19 cellular contexts compared by ENCODE assay signal in genomic region chr2:5190023-5190422, GRCh38.
"Had no signal": no experiment of that assay in that cellular context is flagged by ENCODE, and none has a peak within 500 bp of the region (broad histone marks: within the 10 kb centered on the region; RNA-seq: fewer than 3 reads in every experiment).

No MANE protein-coding gene starts in this region.

- H3K4me3 Mint-ChIP-seq: activated naive CD8-positive, alpha-beta T cell; brain; immature natural killer cell; stimulated activated memory B cell treated with anti-CD40 and anti-IgM and Interleukin-4, amounts not matched to agents 10 μg/mL and 1 μg/mL and 100 μg/mL, for 72 hours had no signal

- H3K4me1 ChIP-seq: gastrocnemius medialis, heart left ventricle, transverse colon, vagina had no signal

- H3K36me3 Mint-ChIP-seq: activated naive CD8-positive, alpha-beta T cell; brain; immature natural killer cell; stimulated activated memory B cell treated with anti-CD40 and anti-IgM and Interleukin-4, amounts not matched to agents 10 μg/mL and 1 μg/mL and 100 μg/mL, for 72 hours had no signal

- H3K9me3 ChIP-seq: gastrocnemius medialis, neutrophil, transverse colon, vagina had no signal

- H3K27ac ChIP-seq: gastrocnemius medialis, heart left ventricle, neutrophil, transverse colon, vagina had no signal

- H3K36me3 ChIP-seq: gastrocnemius medialis, heart left ventricle, neutrophil, transverse colon, vagina had no signal

- H3K4me3 ChIP-seq: gastrocnemius medialis, heart left ventricle, transverse colon, vagina had no signal

- H3K27ac Mint-ChIP-seq: activated naive CD8-positive, alpha-beta T cell; brain; immature natural killer cell; stimulated activated memory B cell treated with anti-CD40 and anti-IgM and Interleukin-4, amounts not matched to agents 10 μg/mL and 1 μg/mL and 100 μg/mL, for 72 hours had no signal

- H3K4me1 Mint-ChIP-seq: brain; immature natural killer cell; stimulated activated memory B cell treated with anti-CD40 and anti-IgM and Interleukin-4, amounts not matched to agents 10 μg/mL and 1 μg/mL and 100 μg/mL, for 72 hours had no signal

- DNase-seq: activated CD4-positive, alpha-beta T cell treated with anti-CD3 and anti-CD28 coated beads, Interleukin-2, amount 50 U/mL, for 1 hour; activated CD8-positive, alpha-beta memory T cell treated with anti-CD3 and anti-CD28 coated beads for 24 hours; activated gamma-delta T cell treated with Interleukin-2 at 50 U/mL for 16 hours; amniotic stem cell; effector memory CD4-positive, alpha-beta T cell; erythroblast; gastrocnemius medialis; heart left ventricle; immature natural killer cell; mammary epithelial cell; posterior cingulate gyrus; stimulated activated CD4-positive, alpha-beta T cell treated with anti-CD3 and anti-CD28 coated beads, Interleukin-2, amount 100 ng/mL, for 48 hours; T-helper 9 cell; transverse colon had no signal

- H3K27me3 ChIP-seq: gastrocnemius medialis, heart left ventricle, neutrophil, transverse colon, vagina had no signal

- H3K27me3 Mint-ChIP-seq: activated naive CD8-positive, alpha-beta T cell; brain; stimulated activated memory B cell treated with anti-CD40 and anti-IgM and Interleukin-4, amounts not matched to agents 10 μg/mL and 1 μg/mL and 100 μg/mL, for 72 hours had no signal
